ENCODE assay signal across 25 cellular contexts in genomic region chr2:120635146-120635545, GRCh38.
"Had no signal": no experiment of that assay in that cellular context is flagged by ENCODE, and none has a peak within 500 bp of the region (broad histone marks: within the 10 kb centered on the region; RNA-seq: fewer than 3 reads in every experiment).

No MANE protein-coding gene starts in this region.

- H3K27ac ChIP-seq: brain microvascular endothelial cell, epithelial cell of prostate, esophagus squamous epithelium, gastroesophageal sphincter, WERI-Rb-1 had no signal

- H3K36me3 ChIP-seq: brain microvascular endothelial cell, esophagus squamous epithelium, gastroesophageal sphincter, WERI-Rb-1 had no signal

- H3K4me1 ChIP-seq: esophagus squamous epithelium, gastroesophageal sphincter had no signal

- ATAC-seq: activated CD4-positive, CD25-positive, alpha-beta regulatory T cell treated with anti-CD3 and anti-CD28 coated beads, Interleukin-2, amount 50 U/mL, for 24 hours; activated CD8-positive, alpha-beta T cell treated with anti-CD3 and anti-CD28 coated beads for 36 hours; activated T-cell treated with anti-CD3 and anti-CD28 coated beads, Interleukin-2, amount 50 U/mL, for 4 hours; activated T-helper 17 cell treated with anti-CD3 and anti-CD28 coated beads, Interleukin-2, amount 50 U/mL, for 72 hours; gastroesophageal sphincter; T-helper 17 cell had no signal

- H3K4me3 ChIP-seq: esophagus squamous epithelium, gastroesophageal sphincter had no signal

- H3K27me3 ChIP-seq: gastroesophageal sphincter had no signal

- DNase-seq: activated B cell treated with CpG ODN at 0.5 μM for 24 hours; activated CD4-positive, alpha-beta T cell treated with anti-CD3 and anti-CD28 coated beads for 48 hours; activated CD4-positive, alpha-beta T cell treated with anti-CD3 and anti-CD28 coated beads, Interleukin-2, amount 50 U/mL, for 1 hour; activated CD4-positive, alpha-beta T cell treated with anti-CD3 and anti-CD28 coated beads, Interleukin-2, amount 50 U/mL, for 48 hours; activated CD8-positive, alpha-beta memory T cell treated with anti-CD3 and anti-CD28 coated beads for 24 hours; activated CD8-positive, alpha-beta T cell treated with anti-CD3 and anti-CD28 coated beads for 36 hours; activated gamma-delta T cell; activated naive CD4-positive, alpha-beta T cell treated with anti-CD3 and anti-CD28 coated beads, Interleukin-2, amount 50 U/mL, for 16 hours; activated naive CD4-positive, alpha-beta T cell treated with Interleukin-2 at 50 U/mL for 16 hours; activated T-cell treated with anti-CD3 and anti-CD28 coated beads, Interleukin-2, amount 50 U/mL, for 4 hours; amniotic stem cell; anterior cingulate cortex; brain microvascular endothelial cell; caudate nucleus; effector memory CD4-positive, alpha-beta T cell; esophagus squamous epithelium; foreskin melanocyte; T-helper 1 cell; T-helper 17 cell; T1000; WERI-Rb-1 had no signal

- H3K9me3 ChIP-seq: esophagus squamous epithelium, gastroesophageal sphincter had no signal
